ENCODE assay signal across 11 cellular contexts in genomic region chr11:129643031-129643721, GRCh38.
DNase-seq lines count a peak whose midpoint lies in the region; ATAC-seq and TF ChIP-seq lines count a peak whose summit lies in the region.
"Had no signal": no experiment of that assay in that cellular context is flagged by ENCODE, and none has a peak within 500 bp of the region (broad histone marks: within the 10 kb centered on the region; RNA-seq: fewer than 3 reads in every experiment).

No MANE protein-coding gene starts in this region.

- peak overlapping the region; percentile 87 to 97 for H3K27ac Mint-ChIP-seq in activated naive CD4-positive, alpha-beta T cell treated with anti-CD3 and anti-CD28 coated beads, Interleukin-2, amount 50 U/mL, for 72 hours

- H3K4me3 ChIP-seq in esophagus (ENCODE audit: low read depth in 1 of 2, low read length in 2 of 2) (no peak overlapping the region), suprapubic skin (no peak overlapping the region)

- no peak for TF ChIP-seq CTCF in suprapubic skin (IDR thresholded peaks at IDR 0.05)

- DNase-seq in activated naive CD4-positive, alpha-beta T cell treated with anti-CD3 and anti-CD28 coated beads, Interleukin-2, amount 50 U/mL, for 72 hours (ENCODE audit: low spot score in 2 of 2) = peak in 1 of 2 donors; percentile 53
- DNase-seq in activated naive CD4-positive, alpha-beta T cell treated with Interleukin-2 at 50 U/mL for 16 hours = no peak
- DNase-seq in RPMI7951 (ENCODE audit: low read depth) (peak; percentile 94), suprapubic skin (ENCODE audit: low spot score in 2 of 2) (no peak), GF-D8 (lab: John Stamatoyannopoulos, UW) (no peak), NCI-H2081 treated with DMSO at 0.1 percent for 48 hours (lab: John Stamatoyannopoulos, UW) (no peak)
- DNase-seq: amniotic stem cell, NCI-H1930 had no signal

- H3K36me3 ChIP-seq in esophagus (ENCODE audit: control insufficient read depth in 2 of 2, insufficient read depth in 2 of 2, low read length in 1 of 2) (no peaks in the 10 kb centered on the region), suprapubic skin (no peaks in the 10 kb centered on the region)

- ATAC-seq in activated naive CD4-positive, alpha-beta T cell treated with anti-CD3 and anti-CD28 coated beads, Interleukin-2, amount 50 U/mL, for 72 hours = peak; percentile 76 to 78
- ATAC-seq in HG02678 (IDR thresholded peaks at IDR 0.05; ENCODE audit: unreplicated experiment) = no peak

- H3K27me3 ChIP-seq in esophagus (ENCODE audit: control insufficient read depth in 1 of 2, insufficient read depth in 2 of 2, low read length in 2 of 2) (no peaks in the 10 kb centered on the region), suprapubic skin (no peaks in the 10 kb centered on the region)

- peaks cover 0 to 10% of the 10 kb centered on the region in 2 donors for H3K9me3 Mint-ChIP-seq in activated naive CD4-positive, alpha-beta T cell treated with anti-CD3 and anti-CD28 coated beads, Interleukin-2, amount 50 U/mL, for 72 hours

- no peak for TF ChIP-seq POLR2A in suprapubic skin (IDR thresholded peaks at IDR 0.05)

- no peak for TF ChIP-seq EP300 in suprapubic skin (IDR thresholded peaks at IDR 0.05)

- peaks cover 2 to 9% of the 10 kb centered on the region in 2 donors for H3K4me1 ChIP-seq in esophagus (ENCODE audit: control insufficient read depth in 2 of 2, insufficient read depth in 2 of 2, low read length in 1 of 2)
- peaks cover 42% of the 10 kb centered on the region for H3K4me1 ChIP-seq in suprapubic skin

- no peaks in the 10 kb centered on the region for H3K9me3 ChIP-seq in esophagus (ENCODE audit: control insufficient read depth in 2 of 2, insufficient read depth in 1 of 2, low read depth in 1 of 2, low read length in 1 of 2)
- H3K9me3 ChIP-seq in suprapubic skin = no peaks in the 10 kb centered on the region

- H3K27ac ChIP-seq in esophagus (ENCODE audit: low read depth in 2 of 2, low read length in 1 of 2) (peak overlapping the region; percentile 92 to 97), suprapubic skin (peak overlapping the region; percentile 85)

- H3K36me3 Mint-ChIP-seq in activated naive CD4-positive, alpha-beta T cell treated with anti-CD3 and anti-CD28 coated beads, Interleukin-2, amount 50 U/mL, for 72 hours = peaks cover 14 to 48% of the 10 kb centered on the region in 2 donors
- H3K36me3 Mint-ChIP-seq: CD4-positive, CD25-positive, alpha-beta regulatory T cell had no signal

- WGBS in esophagus, 2 donors = 43 to 60% methylated on average over 6 of the region's 6 CpGs
- 57% methylated on average over 6 of the region's 6 CpGs for WGBS in suprapubic skin
